Comparison of ENCODE assay signal across 20 cellular contexts in genomic region chr3:129567176-129567705, GRCh38. TPM values are rescaled to one million over a fixed set of nuclear protein-coding genes. Genes with fewer than 3 reads are reported as not detected.
A peak's percentile ranks its signal among the peaks of the same experiment; 100 is the strongest.
DNase-seq lines count a peak whose midpoint lies in the region; ATAC-seq and TF ChIP-seq lines count a peak whose summit lies in the region.
"Had no signal": no experiment of that assay in that cellular context is flagged by ENCODE, and none has a peak within 500 bp of the region (broad histone marks: within the 10 kb centered on the region; RNA-seq: fewer than 3 reads in every experiment).

No MANE protein-coding gene starts in this region.

- no peaks in the 10 kb centered on the region for H3K9me3 ChIP-seq in lower lobe of right lung
- no peaks in the 10 kb centered on the region for H3K9me3 ChIP-seq in tibial nerve
- H3K9me3 ChIP-seq: body of pancreas had no signal

- intact Hi-C loops in lower lobe of right lung (cut with DNase I) = no loop called here

- H3K27me3 ChIP-seq in lower lobe of right lung (ENCODE audit: low read depth) = no peaks in the 10 kb centered on the region
- no peaks in the 10 kb centered on the region for H3K27me3 ChIP-seq in tibial nerve
- H3K27me3 ChIP-seq: body of pancreas had no signal

- no peaks in the 10 kb centered on the region for H3K27me3 Mint-ChIP-seq in chondrocyte (ENCODE audit: low read depth)
- H3K27me3 Mint-ChIP-seq: B cell, naive B cell had no signal

- peak in 1 of 2 donors; percentile 15 for ATAC-seq in lower lobe of right lung
- ATAC-seq: body of pancreas, left colon had no signal

- no peak for TF ChIP-seq POLR2A in tibial nerve (IDR thresholded peaks at IDR 0.05)

- peaks cover 7% of the 10 kb centered on the region for H3K4me1 Mint-ChIP-seq in chondrocyte (ENCODE audit: low read depth)

- TF ChIP-seq EP300 in tibial nerve (IDR thresholded peaks at IDR 0.05) = no peak

- 75 to 79% methylated on average over 15 to 17 of the region's 18 CpGs for WGBS in tibial nerve, 2 donors

- H3K4me3 Mint-ChIP-seq in chondrocyte (ENCODE audit: unreplicated experiment) = no peak overlapping the region
- H3K4me3 Mint-ChIP-seq: B cell had no signal

- TF ChIP-seq CTCF in chondrocyte (IDR thresholded peaks at IDR 0.05) = no peak
- TF ChIP-seq CTCF in lower lobe of right lung (IDR thresholded peaks at IDR 0.05) = no peak
- no peak for TF ChIP-seq CTCF in tibial nerve (IDR thresholded peaks at IDR 0.05)

- H3K4me1 ChIP-seq in lower lobe of right lung (peaks cover 49% of the 10 kb centered on the region), tibial nerve (peaks cover 0 to 53% (median 19%) of the 10 kb centered on the region in 4 donors)
- H3K4me1 ChIP-seq: body of pancreas had no signal

- DNase-seq in NCI-H1694 treated with DMSO at 0.1 percent for 48 hours (lab: John Stamatoyannopoulos, UW) (peak; percentile 54), chondrocyte (ENCODE audit: low spot score) (no peak), lower lobe of right lung (no peak), tibial nerve (ENCODE audit: low spot score in 2 of 2) (no peak), putamen (ENCODE audit: low spot score) (no peak), SHP77 treated with DMSO at 0.1 percent for 48 hours (lab: John Stamatoyannopoulos, UW) (no peak)
- no peak for DNase-seq in activated CD8-positive, alpha-beta memory T cell treated with anti-CD3 and anti-CD28 coated beads, Interleukin-2, amount 50 U/mL, for 48 hours
- DNase-seq: activated CD4-positive, alpha-beta T cell treated with anti-CD3 and anti-CD28 coated beads, Interleukin-2, amount 50 U/mL, for 4 hours; activated naive CD4-positive, alpha-beta T cell treated with anti-CD3 and anti-CD28 coated beads, Interleukin-2, amount 50 U/mL, for 16 hours; activated T-cell treated with anti-CD3 and anti-CD28 coated beads, Interleukin-2, amount 50 U/mL, for 1 hour; body of pancreas; DMS153; left colon; naive B cell; NCI-H2081; NCI-H510A treated with DMSO at 0.1 percent for 48 hours; OCI-M1 had no signal

- peaks cover 34% of the 10 kb centered on the region for H3K36me3 Mint-ChIP-seq in chondrocyte (ENCODE audit: low read depth)
- H3K36me3 Mint-ChIP-seq: naive B cell had no signal

- H3K27ac ChIP-seq in lower lobe of right lung = peak overlapping the region; percentile 24
- H3K27ac ChIP-seq in tibial nerve = peak overlapping the region in 3 of 4 donors; percentile 20 to 70 (median 34)
- H3K27ac ChIP-seq: body of pancreas had no signal

- no peak overlapping the region for H3K4me3 ChIP-seq in lower lobe of right lung
- H3K4me3 ChIP-seq in tibial nerve = no peak overlapping the region
- H3K4me3 ChIP-seq: body of pancreas had no signal

- H3K36me3 ChIP-seq in lower lobe of right lung (peaks cover 98% of the 10 kb centered on the region), tibial nerve (peaks cover 0 to 100% (median 12%) of the 10 kb centered on the region in 3 donors)

- peak overlapping the region; percentile 45 for H3K27ac Mint-ChIP-seq in chondrocyte (ENCODE audit: unreplicated experiment)
- H3K27ac Mint-ChIP-seq: B cell had no signal

- H3K9me3 Mint-ChIP-seq in chondrocyte (ENCODE audit: low read depth) = no peaks in the 10 kb centered on the region
- H3K9me3 Mint-ChIP-seq: naive B cell had no signal

RNA-seq across cellular contexts. Expression of gene H1-8, which starts 24.3 kb away (rescaled TPM):
- total RNA-seq in chondrocyte = not detected in 3 replicates
- total RNA-seq in lower lobe of right lung = not detected
- total RNA-seq in tibial nerve = not detected
- total RNA-seq: B cell, body of pancreas, left colon, pulmonary artery endothelial cell, subcutaneous adipose tissue had no signal

RNA-seq across cellular contexts. Expression of gene RHO, which starts 38.8 kb away (rescaled TPM):
- not detected in 3 replicates for total RNA-seq in chondrocyte
- not detected for total RNA-seq in lower lobe of right lung
- not detected for total RNA-seq in tibial nerve
- total RNA-seq: body of pancreas, left colon, pulmonary artery endothelial cell, subcutaneous adipose tissue had no signal

RNA-seq across cellular contexts. Expression of gene PLXND1, which starts 39.2 kb away (rescaled TPM):
- 267 to 284 TPM (median 270 TPM) in 3 replicates for total RNA-seq in chondrocyte
- 233 TPM for total RNA-seq in lower lobe of right lung
- 100 to 1,000 TPM; 155 to 300 (median 197) TPM for total RNA-seq in tibial nerve
